22 cellular contexts compared by ENCODE assay signal in genomic region chr15:42133356-42133755, GRCh38. TPM values are rescaled to one million over a fixed set of nuclear protein-coding genes. Genes with fewer than 3 reads are reported as not detected.
"Had no signal": no experiment of that assay in that cellular context is flagged by ENCODE, and none has a peak within 500 bp of the region (broad histone marks: within the 10 kb centered on the region; RNA-seq: fewer than 3 reads in every experiment).

No MANE protein-coding gene starts in this region.

- H3K9me3 Mint-ChIP-seq: effector memory CD8-positive, alpha-beta T cell; naive thymus-derived CD4-positive, alpha-beta T cell; nephron; neural progenitor cell; stimulated activated memory B cell treated with anti-CD40 and anti-IgM and Interleukin-4, amounts not matched to agents 10 μg/mL and 1 μg/mL and 100 μg/mL, for 72 hours had no signal

- H3K36me3 ChIP-seq: gastrocnemius medialis, neural progenitor cell, prostate gland, sigmoid colon, thoracic aorta, tibial nerve, upper lobe of left lung had no signal

- DNase-seq: gastrocnemius medialis, midbrain, right cardiac atrium had no signal

- H3K27me3 ChIP-seq: gastrocnemius medialis, neural progenitor cell, upper lobe of left lung had no signal

- H3K4me3 Mint-ChIP-seq: effector memory CD8-positive, alpha-beta T cell; naive thymus-derived CD4-positive, alpha-beta T cell; nephron; neural progenitor cell; stimulated activated memory B cell treated with anti-CD40 and anti-IgM and Interleukin-4, amounts not matched to agents 10 μg/mL and 1 μg/mL and 100 μg/mL, for 72 hours had no signal

- H3K27ac Mint-ChIP-seq: effector memory CD8-positive, alpha-beta T cell; naive thymus-derived CD4-positive, alpha-beta T cell; nephron; neural progenitor cell; stimulated activated memory B cell treated with anti-CD40 and anti-IgM and Interleukin-4, amounts not matched to agents 10 μg/mL and 1 μg/mL and 100 μg/mL, for 72 hours had no signal

- H2AFZ ChIP-seq: neural progenitor cell had no signal

- H3K4me1 Mint-ChIP-seq: nephron; stimulated activated memory B cell treated with anti-CD40 and anti-IgM and Interleukin-4, amounts not matched to agents 10 μg/mL and 1 μg/mL and 100 μg/mL, for 72 hours had no signal

- H3K36me3 Mint-ChIP-seq: naive thymus-derived CD4-positive, alpha-beta T cell; neural progenitor cell; stimulated activated memory B cell treated with anti-CD40 and anti-IgM and Interleukin-4, amounts not matched to agents 10 μg/mL and 1 μg/mL and 100 μg/mL, for 72 hours had no signal

- H3K27ac ChIP-seq: gastrocnemius medialis, neural progenitor cell, prostate gland, sigmoid colon, thoracic aorta, tibial nerve had no signal

- H3K4me3 ChIP-seq: gastrocnemius medialis, neural progenitor cell, prostate gland, sigmoid colon, thoracic aorta, tibial nerve, upper lobe of left lung had no signal

- H3K9ac ChIP-seq: neural progenitor cell had no signal

- H3K4me1 ChIP-seq: gastrocnemius medialis, prostate gland, sigmoid colon, tibial nerve had no signal

- H3K9me3 ChIP-seq: gastrocnemius medialis, prostate gland, sigmoid colon, thoracic aorta, tibial nerve, upper lobe of left lung had no signal

RNA-seq across cellular contexts. Expression of gene PLA2G4F, which starts 23.1 kb away (rescaled TPM):
- total RNA-seq: cerebellum; dermis blood vessel endothelial cell; glomerular endothelial cell; liver; lung microvascular endothelial cell; naive thymus-derived CD4-positive, alpha-beta T cell; osteoblast; skeletal muscle tissue; tibial nerve had no signal
- polyA plus RNA-seq: liver; naive thymus-derived CD4-positive, alpha-beta T cell had no signal

RNA-seq across cellular contexts. Expression of gene PLA2G4D, which starts 39.0 kb away (rescaled TPM):
- total RNA-seq: glomerular endothelial cell; left lobe of liver; liver; lung microvascular endothelial cell; mucosa of gallbladder; naive thymus-derived CD4-positive, alpha-beta T cell; osteoblast; right cardiac atrium; skeletal muscle tissue; thoracic aorta; tibial nerve; upper lobe of left lung had no signal
- polyA plus RNA-seq: liver; naive thymus-derived CD4-positive, alpha-beta T cell; right cardiac atrium had no signal
